9 cellular contexts compared by ENCODE assay signal in genomic region chr9:131255731-131256197, GRCh38. TPM values are rescaled to one million over a fixed set of nuclear protein-coding genes. Genes with fewer than 3 reads are reported as not detected.
DNase-seq lines count a peak whose midpoint lies in the region; ATAC-seq and TF ChIP-seq lines count a peak whose summit lies in the region.
"Had no signal": no experiment of that assay in that cellular context is flagged by ENCODE, and none has a peak within 500 bp of the region (broad histone marks: within the 10 kb centered on the region; RNA-seq: fewer than 3 reads in every experiment).

No MANE protein-coding gene starts in this region.

- H3K4me3 Mint-ChIP-seq in central memory CD8-positive, alpha-beta T cell: peak overlapping the region; percentile 77
- peak overlapping the region; percentile 98 for H3K4me3 Mint-ChIP-seq in natural killer cell treated with Interleukin-12 subunit alpha and Interleukin-12 subunit beta and Interleukin-15 and Interleukin-18, amount 100 ng/mL, for 72 hours

- peaks cover 40% of the 10 kb centered on the region for H3K36me3 Mint-ChIP-seq in central memory CD8-positive, alpha-beta T cell (ENCODE audit: insufficient read depth)
- no peaks in the 10 kb centered on the region for H3K36me3 Mint-ChIP-seq in natural killer cell treated with Interleukin-12 subunit alpha and Interleukin-12 subunit beta and Interleukin-15 and Interleukin-18, amount 100 ng/mL, for 72 hours

- no peak for DNase-seq in central memory CD8-positive, alpha-beta T cell (ENCODE audit: low spot score in 2 of 2)
- peak; percentile 56 for DNase-seq in natural killer cell treated with Interleukin-12 subunit alpha and Interleukin-12 subunit beta and Interleukin-15 and Interleukin-18, amount 100 ng/mL, for 72 hours (ENCODE audit: low spot score)
- no peak for DNase-seq in iPS-NIHi11 (ENCODE audit: low spot score)
- DNase-seq in H4 (ENCODE audit: low spot score): no peak
- DNase-seq: NCI-H2227 treated with DMSO at 0.1 percent for 48 hours had no signal

- H3K36me3 ChIP-seq in BLaER1 treated with 17β-estradiol and CSF1 and Interleukin-3, amounts not matched to agents 10 nM and 100 nM: peaks cover 3 to 33% (median 20%) of the 10 kb centered on the region in 11 experiments; a peak in 21 of 22 replicates
- H3K36me3 ChIP-seq in KMS-11 (ENCODE audit: insufficient read depth): no peaks in the 10 kb centered on the region

- H3K9me3 Mint-ChIP-seq in central memory CD8-positive, alpha-beta T cell: no peaks in the 10 kb centered on the region
- H3K9me3 Mint-ChIP-seq in natural killer cell treated with Interleukin-12 subunit alpha and Interleukin-12 subunit beta and Interleukin-15 and Interleukin-18, amount 100 ng/mL, for 72 hours: no peaks in the 10 kb centered on the region

- H3K4me1 ChIP-seq in BLaER1 treated with 17β-estradiol and CSF1 and Interleukin-3, amounts not matched to agents 10 nM and 100 nM: peaks cover 97 to 100% (median 99%) of the 10 kb centered on the region in 10 experiments
- H3K4me1 ChIP-seq in KMS-11 (ENCODE audit: low read depth, poor library complexity, severe bottlenecking): peaks cover 63% of the 10 kb centered on the region

- H3K4me1 Mint-ChIP-seq in central memory CD8-positive, alpha-beta T cell: peaks cover 44% of the 10 kb centered on the region
- H3K4me1 Mint-ChIP-seq in natural killer cell treated with Interleukin-12 subunit alpha and Interleukin-12 subunit beta and Interleukin-15 and Interleukin-18, amount 100 ng/mL, for 72 hours (ENCODE audit: low read depth in 2 of 2): peaks cover 36 to 39% of the 10 kb centered on the region in 2 donors

- peak overlapping the region in 9 of 10 experiments; percentile 36 to 62 (median 42); a peak in 15 of 20 replicates for H3K4me3 ChIP-seq in BLaER1 treated with 17β-estradiol and CSF1 and Interleukin-3, amounts not matched to agents 10 nM and 100 nM
- H3K4me3 ChIP-seq in KMS-11 (IDR thresholded peaks at IDR 0.05; ENCODE audit: insufficient read depth, low read depth, low read length): no peak overlapping the region

- no peak for ATAC-seq in central memory CD8-positive, alpha-beta T cell (replicated peaks; ENCODE audit: extremely low read depth, poor library complexity, severe bottlenecking)
- peak in 1 of 2 donors; percentile 41 for ATAC-seq in natural killer cell treated with Interleukin-12 subunit alpha and Interleukin-12 subunit beta and Interleukin-15 and Interleukin-18, amount 100 ng/mL, for 72 hours
- no peak for ATAC-seq in GM21526 (IDR thresholded peaks at IDR 0.05; ENCODE audit: low FRiP score, unreplicated experiment)
- ATAC-seq in GM19452 (IDR thresholded peaks at IDR 0.05; ENCODE audit: unreplicated experiment): no peak

- H2AFZ ChIP-seq in KMS-11 (ENCODE audit: low read depth): peak overlapping the region; percentile 86; the same call in 1 of the 2 replicates

- H3K27ac ChIP-seq in BLaER1 treated with 17β-estradiol and CSF1 and Interleukin-3, amounts not matched to agents 10 nM and 100 nM: peak overlapping the region; percentile 84 to 100 (median 98)
- peak overlapping the region; percentile 97 for H3K27ac ChIP-seq in KMS-11

- H3K9ac ChIP-seq in BLaER1 treated with 17β-estradiol and CSF1 and Interleukin-3, amounts not matched to agents 10 nM and 100 nM: peak overlapping the region; percentile 78 to 94 (median 86)
- H3K9ac ChIP-seq in KMS-11: peak overlapping the region; percentile 66

- peak overlapping the region; percentile 89 to 100 (median 97) for H3K4me2 ChIP-seq in BLaER1 treated with 17β-estradiol and CSF1 and Interleukin-3, amounts not matched to agents 10 nM and 100 nM
- peak overlapping the region; percentile 77 for H3K4me2 ChIP-seq in KMS-11

- H3K27me3 Mint-ChIP-seq in central memory CD8-positive, alpha-beta T cell: no peaks in the 10 kb centered on the region
- H3K27me3 Mint-ChIP-seq in natural killer cell treated with Interleukin-12 subunit alpha and Interleukin-12 subunit beta and Interleukin-15 and Interleukin-18, amount 100 ng/mL, for 72 hours: no peaks in the 10 kb centered on the region

- H3K79me2 ChIP-seq in KMS-11 (ENCODE audit: insufficient read depth, low read depth): no peaks in the 10 kb centered on the region

- no peak for TF ChIP-seq CTCF in KMS-11 (conservative IDR thresholded peaks at IDR 0.05; ENCODE audit: low read depth, low read length)

- peak overlapping the region; percentile 93 for H3K27ac Mint-ChIP-seq in central memory CD8-positive, alpha-beta T cell (ENCODE audit: low read depth)
- H3K27ac Mint-ChIP-seq in natural killer cell treated with Interleukin-12 subunit alpha and Interleukin-12 subunit beta and Interleukin-15 and Interleukin-18, amount 100 ng/mL, for 72 hours: peak overlapping the region; percentile 94 to 100

- no peaks in the 10 kb centered on the region for H3K27me3 ChIP-seq in BLaER1 treated with 17β-estradiol and CSF1 and Interleukin-3, amounts not matched to agents 10 nM and 100 nM
- H3K27me3 ChIP-seq in KMS-11 (ENCODE audit: insufficient read depth, low read depth): no peaks in the 10 kb centered on the region

- H3K9me3 ChIP-seq in BLaER1 treated with 17β-estradiol and CSF1 and Interleukin-3, amounts not matched to agents 10 nM and 100 nM (replicated peaks in 1 of 11): no peaks in the 10 kb centered on the region

- peaks cover 0 to 1% (median 0%) of the 10 kb centered on the region in 11 experiments; a peak in 1 of 22 replicates for H4K20me1 ChIP-seq in BLaER1 treated with 17β-estradiol and CSF1 and Interleukin-3, amounts not matched to agents 10 nM and 100 nM
- H4K20me1 ChIP-seq in KMS-11 (ENCODE audit: insufficient read depth): no peaks in the 10 kb centered on the region

RNA-seq across cellular contexts. Expression of gene FAM78A, which starts 20.5 kb away (rescaled TPM):
- total RNA-seq in natural killer cell treated with Interleukin-12 subunit alpha and Interleukin-12 subunit beta and Interleukin-15 and Interleukin-18, amount 100 ng/mL, for 72 hours: 10 to 100 TPM; 46.2 to 53.3 TPM
- total RNA-seq in H4 (2014; rRNA removed; shearing (Covaris generic)): 0.29 and 0.87 TPM in 2 replicates

RNA-seq across cellular contexts. Expression of gene PLPP7, which starts 33.8 kb away (rescaled TPM):
- total RNA-seq in natural killer cell treated with Interleukin-12 subunit alpha and Interleukin-12 subunit beta and Interleukin-15 and Interleukin-18, amount 100 ng/mL, for 72 hours: under 1 TPM in 1 of 2 donors, not detected in 1; 0.74 TPM
- total RNA-seq in H4 (2014; rRNA removed; shearing (Covaris generic)): 0.19 TPM in 1 of 2 replicates, not detected in the other

Comparison
In these comparisons a context has a peak if more than half of its experiments do, and no peak if none do; other contexts are left out.
1. RNA of gene FAM78A, which starts 20.5 kb away (total RNA-seq): 46.2 to 53.3 TPM in natural killer cell treated with Interleukin-12 subunit alpha and Interleukin-12 subunit beta and Interleukin-15 and Interleukin-18, amount 100 ng/mL, for 72 hours; 0.29 to 0.87 TPM in H4; every median in the first group is over 10 times any median in the second.